10 cellular contexts compared by ENCODE assay signal in genomic region chr6:42137192-42137753, GRCh38. TPM values are rescaled to one million over a fixed set of nuclear protein-coding genes. Genes with fewer than 3 reads are reported as not detected.
DNase-seq lines count a peak whose midpoint lies in the region; ATAC-seq, FAIRE-seq and TF ChIP-seq lines count a peak whose summit lies in the region.
"Had no signal": no experiment of that assay in that cellular context is flagged by ENCODE, and none has a peak within 500 bp of the region (broad histone marks: within the 10 kb centered on the region; RNA-seq: fewer than 3 reads in every experiment).

No MANE protein-coding gene starts in this region.

- no peak for FAIRE-seq in endothelial cell of umbilical vein (lab: Jason Lieb, UNC)

- peak overlapping the region; percentile 68 for H3K4me3 Mint-ChIP-seq in CD8-positive, alpha-beta T cell
- H3K4me3 Mint-ChIP-seq in neural progenitor cell = peak overlapping the region; percentile 33

- no peaks in the 10 kb centered on the region for H3K36me3 ChIP-seq in CD8-positive, alpha-beta T cell (ENCODE audit: insufficient read depth, low read length)
- H3K36me3 ChIP-seq in PC-9 (ENCODE audit: low read depth) (peaks cover 6% of the 10 kb centered on the region; the same call in 1 of the 2 replicates), endothelial cell of umbilical vein (ENCODE audit: control insufficient read depth in 2 of 2, extremely low read depth in 1 of 2, insufficient read depth in 2 of 2, low read length in 2 of 2) (no peaks in the 10 kb centered on the region), neural progenitor cell (no peaks in the 10 kb centered on the region), ascending aorta (no peaks in the 10 kb centered on the region)

- BruUV-seq in PC-9 (replicated peaks; lab: Mats Ljungman, UMichigan) = TSS peak; percentile 72
- BruUV-seq in endothelial cell of umbilical vein (replicated peaks; lab: Mats Ljungman, UMichigan) = no TSS peak

- DNase-seq in CD8-positive, alpha-beta T cell = no peak
- DNase-seq in PC-9 = peak in 1 of 2 experiments; percentile 71
- DNase-seq in endothelial cell of umbilical vein (ENCODE audit: low read depth, low spot score) = peak; percentile 57
- DNase-seq in neural progenitor cell (ENCODE audit: low spot score) = no peak
- no peak for DNase-seq in T-helper 1 cell
- DNase-seq in T-helper 2 cell = no peak
- DNase-seq in ascending aorta (ENCODE audit: low spot score in 2 of 2) = no peak
- DNase-seq: COR-L47; naive thymus-derived CD4-positive, alpha-beta T cell had no signal

- H3K9ac ChIP-seq in endothelial cell of umbilical vein (replicated peaks; ENCODE audit: extremely low read depth, insufficient read depth, low read length) = no peak overlapping the region
- H3K9ac ChIP-seq in neural progenitor cell = no peak overlapping the region

- POLR2A ChIA-PET in CD8-positive, alpha-beta T cell (lab: Charles Lee) = interaction anchor here (0.7 kb wide), 1 partner anchor 263 kb away, joined by 3 read pairs; no protein-coding TSS in a partner anchor
- POLR2A ChIA-PET in PC-9 (lab: Charles Lee; ENCODE audit: unreplicated experiment) = interaction anchor here (0.5 to 2.0 kb wide), 7 partner anchors 12 to 983 kb away, joined by 3 to 55 read pairs (median 8); partner anchors contain the start of gene CUL7
- POLR2A ChIA-PET in endothelial cell of umbilical vein (lab: Charles Lee) = no interaction called here

- H2AFZ ChIP-seq in PC-9 (no peak overlapping the region), endothelial cell of umbilical vein (ENCODE audit: low read depth, low read length) (peak overlapping the region; percentile 41), neural progenitor cell (replicated peaks) (no peak overlapping the region)

- H3K27me3 ChIP-seq in CD8-positive, alpha-beta T cell (ENCODE audit: insufficient read depth, low read length) = peaks cover 4% of the 10 kb centered on the region
- H3K27me3 ChIP-seq in PC-9 (ENCODE audit: insufficient read depth, low read depth) = no peaks in the 10 kb centered on the region
- peaks cover 0 to 2% of the 10 kb centered on the region in 2 experiments for H3K27me3 ChIP-seq in endothelial cell of umbilical vein (ENCODE audit: control insufficient read depth in 2 of 2, insufficient read depth in 2 of 2, low read length in 2 of 2)
- peaks cover 37% of the 10 kb centered on the region for H3K27me3 ChIP-seq in neural progenitor cell
- no peaks in the 10 kb centered on the region for H3K27me3 ChIP-seq in ascending aorta

- no peak overlapping the region for H3K27ac Mint-ChIP-seq in CD8-positive, alpha-beta T cell
- peak overlapping the region; percentile 95 for H3K27ac Mint-ChIP-seq in neural progenitor cell

- H3F3A ChIP-seq in PC-9 (ENCODE audit: insufficient read depth, low read depth) (peaks cover 46% of the 10 kb centered on the region), neural progenitor cell (ENCODE audit: low read depth) (peaks cover 66% of the 10 kb centered on the region)

- H3K9me3 Mint-ChIP-seq in CD8-positive, alpha-beta T cell = no peaks in the 10 kb centered on the region
- no peaks in the 10 kb centered on the region for H3K9me3 Mint-ChIP-seq in neural progenitor cell
- H3K9me3 Mint-ChIP-seq: naive thymus-derived CD4-positive, alpha-beta T cell had no signal

- TF ChIP-seq CTCF in CD8-positive, alpha-beta T cell (IDR thresholded peaks at IDR 0.05) = no peak
- TF ChIP-seq CTCF in PC-9 (conservative IDR thresholded peaks at IDR 0.05) (no peak), endothelial cell of umbilical vein (IDR thresholded peaks at IDR 0.05; ENCODE audit: extremely low read depth in 1 of 2, insufficient read depth in 1 of 2, low read depth in 1 of 2, low read length in 2 of 2) (no peak), neural progenitor cell (IDR thresholded peaks at IDR 0.05) (no peak), ascending aorta (IDR thresholded peaks at IDR 0.05) (no peak)

- intact Hi-C loops in CD8-positive, alpha-beta T cell (cut with DNase I, micrococcal nuclease) = loop anchor here in 1 of 2 experiments (1.0 kb wide), 1 partner anchor 28 kb away; no protein-coding TSS in a partner anchor
- intact Hi-C loops in PC-9 (cut with micrococcal nuclease; ENCODE audit: unreplicated experiment) = loop anchor here (1.0 kb wide), 2 partner anchors 15 to 19 kb away; no protein-coding TSS in a partner anchor
- intact Hi-C loops in endothelial cell of umbilical vein (cut with micrococcal nuclease) = no loop called here
- intact Hi-C loops in ascending aorta (cut with DNase I) = no loop called here

- CTCF ChIA-PET in CD8-positive, alpha-beta T cell (lab: Charles Lee) = interaction anchor here (1.0 to 1.7 kb wide), 2 partner anchors 33 to 410 kb away, joined by 3 to 5 read pairs; no protein-coding TSS in a partner anchor
- CTCF ChIA-PET in PC-9 (lab: Charles Lee) (interaction anchor here (0.5 to 1.8 kb wide), 5 partner anchors 19 to 648 kb away, joined by 3 to 7 read pairs (median 6); partner anchors contain the start of gene FRS3), endothelial cell of umbilical vein (lab: Charles Lee) (interaction anchor here (0.7 to 2.1 kb wide), 13 partner anchors 9 to 410 kb away, joined by 3 to 10 read pairs (median 4); no protein-coding TSS in a partner anchor)

- peaks cover 6% of the 10 kb centered on the region for H3K27me3 Mint-ChIP-seq in CD8-positive, alpha-beta T cell (ENCODE audit: low read depth)
- H3K27me3 Mint-ChIP-seq in neural progenitor cell (ENCODE audit: insufficient read depth, low read depth) = peaks cover 7% of the 10 kb centered on the region

- no peaks in the 10 kb centered on the region for H3K9me2 ChIP-seq in PC-9 (ENCODE audit: insufficient read depth)

- no peak overlapping the region for H3K4me3 ChIP-seq in CD8-positive, alpha-beta T cell (ENCODE audit: low read depth, low read length)
- H3K4me3 ChIP-seq in PC-9 (peak overlapping the region; percentile 43; the same call in 1 of the 2 replicates), endothelial cell of umbilical vein (replicated peaks in 1 of 3; ENCODE audit: insufficient read depth in 1 of 3, low read depth in 1 of 3, low read length in 3 of 3) (no peak overlapping the region), neural progenitor cell (peak overlapping the region; percentile 26), ascending aorta (no peak overlapping the region)

- no peaks in the 10 kb centered on the region for H3K36me3 Mint-ChIP-seq in CD8-positive, alpha-beta T cell
- H3K36me3 Mint-ChIP-seq in neural progenitor cell = no peaks in the 10 kb centered on the region
- H3K36me3 Mint-ChIP-seq: naive thymus-derived CD4-positive, alpha-beta T cell had no signal

- TF ChIP-seq POLR2A in endothelial cell of umbilical vein (IDR thresholded peaks at IDR 0.05; ENCODE audit: low read depth, low read length) = no peak

- H3K9me3 ChIP-seq in CD8-positive, alpha-beta T cell (ENCODE audit: low read length) = no peaks in the 10 kb centered on the region
- H3K9me3 ChIP-seq in PC-9 (ENCODE audit: insufficient read depth, low read depth) = no peaks in the 10 kb centered on the region
- H3K9me3 ChIP-seq in endothelial cell of umbilical vein (replicated peaks; ENCODE audit: control insufficient read depth, insufficient read depth, low read length) = no peaks in the 10 kb centered on the region
- no peaks in the 10 kb centered on the region for H3K9me3 ChIP-seq in neural progenitor cell (ENCODE audit: low read depth)
- no peaks in the 10 kb centered on the region for H3K9me3 ChIP-seq in ascending aorta

- ATAC-seq in CD8-positive, alpha-beta T cell = no peak
- ATAC-seq in GM19452 (IDR thresholded peaks at IDR 0.05; ENCODE audit: unreplicated experiment) = no peak

- dilution Hi-C loops in endothelial cell of umbilical vein (cut with MboI; ENCODE audit: extremely low pct_ligation_motif_present, low sequenced_read_pairs) = no loop called here

- peaks cover 7% of the 10 kb centered on the region for H3K4me1 ChIP-seq in CD8-positive, alpha-beta T cell (ENCODE audit: insufficient read depth, low read length)
- H3K4me1 ChIP-seq in PC-9 (replicated peaks; ENCODE audit: insufficient read depth) (peaks cover 70% of the 10 kb centered on the region), endothelial cell of umbilical vein (ENCODE audit: control insufficient read depth, extremely low read depth, insufficient read depth, low read length) (peaks cover 17% of the 10 kb centered on the region), neural progenitor cell (peaks cover 52% of the 10 kb centered on the region), ascending aorta (peaks cover 0 to 4% of the 10 kb centered on the region in 2 donors)

- peaks cover 9% of the 10 kb centered on the region for H3K4me1 Mint-ChIP-seq in CD8-positive, alpha-beta T cell (ENCODE audit: low read depth)
- H3K4me1 Mint-ChIP-seq in neural progenitor cell = peaks cover 60% of the 10 kb centered on the region

- H4K20me1 ChIP-seq in PC-9 (ENCODE audit: insufficient read depth) (peaks cover 27% of the 10 kb centered on the region; the same call in 1 of the 2 replicates), endothelial cell of umbilical vein (replicated peaks; ENCODE audit: control insufficient read depth, extremely low read depth, insufficient read depth, low read length) (no peaks in the 10 kb centered on the region), neural progenitor cell (ENCODE audit: low read depth) (peaks cover 17% of the 10 kb centered on the region)

- peaks cover 84% of the 10 kb centered on the region for H3K79me2 ChIP-seq in PC-9 (ENCODE audit: low read depth)
- no peaks in the 10 kb centered on the region for H3K79me2 ChIP-seq in endothelial cell of umbilical vein (ENCODE audit: control insufficient read depth, insufficient read depth, low read length)
- peaks cover 25% of the 10 kb centered on the region for H3K79me2 ChIP-seq in neural progenitor cell (ENCODE audit: low read depth)

- H3K9me1 ChIP-seq in endothelial cell of umbilical vein (replicated peaks; ENCODE audit: control insufficient read depth, extremely low read depth, insufficient read depth, low read length) = no peaks in the 10 kb centered on the region

- H3K4me2 ChIP-seq in PC-9 (peak overlapping the region; percentile 80), endothelial cell of umbilical vein (ENCODE audit: insufficient read depth, low read length) (no peak overlapping the region), neural progenitor cell (peak overlapping the region; percentile 67)

- H3K27ac ChIP-seq in CD8-positive, alpha-beta T cell (ENCODE audit: low read depth, low read length) = no peak overlapping the region
- H3K27ac ChIP-seq in PC-9 (peak overlapping the region; percentile 98), endothelial cell of umbilical vein (ENCODE audit: insufficient read depth, low read depth, low read length) (peak overlapping the region; percentile 23), neural progenitor cell (peak overlapping the region; percentile 17), ascending aorta (no peak overlapping the region)

RNA-seq across cellular contexts. Expression of gene C6orf132, which starts 5.1 kb away (rescaled TPM):
- total RNA-seq in CD8-positive, alpha-beta T cell = under 1 TPM; 0.05 to 0.06 TPM
- total RNA-seq in PC-9 (2021) (49.8 and 53.9 TPM in 2 replicates), endothelial cell of umbilical vein (0.07 and 0.71 TPM in 2 replicates), neural progenitor cell (ENCODE audit: low replicate concordance) (1.2 and 1.8 TPM in 2 replicates), ascending aorta (1.3 TPM)
- 0.15 and 0.54 TPM in 2 replicates for polyA plus RNA-seq in endothelial cell of umbilical vein
- 0.10 and 0.32 TPM in 2 replicates for polyA plus RNA-seq in endothelial cell of umbilical vein (2011; cell fraction: cytosol; rRNA removed)
- 0.21 TPM in 1 of 2 replicates, not detected in the other for polyA plus RNA-seq in endothelial cell of umbilical vein (2011; cell fraction: nucleus; rRNA removed)
- 0.28 and 0.78 TPM in 2 replicates for polyA plus RNA-seq in endothelial cell of umbilical vein (2012)
- not detected in 2 replicates for polyA minus RNA-seq in endothelial cell of umbilical vein
- not detected for polyA minus RNA-seq in endothelial cell of umbilical vein (2011; cell fraction: cytosol; rRNA and poly(A)+ RNA removed)
- 0.58 TPM in 1 of 2 replicates, not detected in the other for polyA minus RNA-seq in endothelial cell of umbilical vein (2011; cell fraction: nucleus; rRNA and poly(A)+ RNA removed)
- polyA plus RNA-seq: naive thymus-derived CD4-positive, alpha-beta T cell had no signal

RNA-seq across cellular contexts. Expression of gene GUCA1A, which starts 35.9 kb away (rescaled TPM):
- total RNA-seq in CD8-positive, alpha-beta T cell = not detected
- total RNA-seq in PC-9 (2021) = not detected in 2 replicates
- 0.22 TPM in 1 of 2 replicates, not detected in the other for total RNA-seq in endothelial cell of umbilical vein
- polyA plus RNA-seq in endothelial cell of umbilical vein = 0.04 and 0.21 TPM in 2 replicates
- 0.12 and 0.13 TPM in 2 replicates for polyA plus RNA-seq in endothelial cell of umbilical vein (2011; cell fraction: cytosol; rRNA removed)
- polyA plus RNA-seq in endothelial cell of umbilical vein (2011; cell fraction: nucleus; rRNA removed) = 0.09 TPM in 1 of 2 replicates, not detected in the other
- polyA plus RNA-seq in endothelial cell of umbilical vein (2012) = not detected in 2 replicates
- 0.28 TPM in 1 of 2 replicates, not detected in the other for polyA minus RNA-seq in endothelial cell of umbilical vein
- not detected for polyA minus RNA-seq in endothelial cell of umbilical vein (2011; cell fraction: cytosol; rRNA and poly(A)+ RNA removed)
- polyA minus RNA-seq in endothelial cell of umbilical vein (2011; cell fraction: nucleus; rRNA and poly(A)+ RNA removed) = not detected in 2 replicates
- total RNA-seq in neural progenitor cell (ENCODE audit: low replicate concordance) = 1.9 and 3.4 TPM in 2 replicates
- 0.21 TPM for total RNA-seq in ascending aorta
- total RNA-seq: naive thymus-derived CD4-positive, alpha-beta T cell had no signal
- polyA plus RNA-seq: naive thymus-derived CD4-positive, alpha-beta T cell had no signal

RNA-seq across cellular contexts. Expression of gene GUCA1B, which starts 57.5 kb away (rescaled TPM):
- total RNA-seq in CD8-positive, alpha-beta T cell = 1 to 10 TPM; 1.2 to 2.2 TPM
- total RNA-seq in PC-9 (2021) = 1.1 and 2.5 TPM in 2 replicates
- total RNA-seq in endothelial cell of umbilical vein = 0.60 and 1.1 TPM in 2 replicates
- 0.19 TPM in 1 of 2 replicates, not detected in the other for polyA plus RNA-seq in endothelial cell of umbilical vein
- 0.24 and 0.31 TPM in 2 replicates for polyA plus RNA-seq in endothelial cell of umbilical vein (2011; cell fraction: cytosol; rRNA removed)
- 0.42 and 0.46 TPM in 2 replicates for polyA plus RNA-seq in endothelial cell of umbilical vein (2011; cell fraction: nucleus; rRNA removed)
- polyA plus RNA-seq in endothelial cell of umbilical vein (2012) = 0.38 TPM in 1 of 2 replicates, not detected in the other
- 0.17 TPM in 1 of 2 replicates, not detected in the other for polyA minus RNA-seq in endothelial cell of umbilical vein
- polyA minus RNA-seq in endothelial cell of umbilical vein (2011; cell fraction: cytosol; rRNA and poly(A)+ RNA removed) = not detected
- not detected in 2 replicates for polyA minus RNA-seq in endothelial cell of umbilical vein (2011; cell fraction: nucleus; rRNA and poly(A)+ RNA removed)
- total RNA-seq in neural progenitor cell (ENCODE audit: low replicate concordance) = 0.22 and 1.2 TPM in 2 replicates
- 0.64 TPM for total RNA-seq in ascending aorta

Comparison
In these comparisons a context has a peak if more than half of its experiments do, and no peak if none do; other contexts are left out.
1. H3K27ac ChIP-seq: peak in PC-9 (single experiment), endothelial cell of umbilical vein (single experiment) and neural progenitor cell (single experiment); none in CD8-positive, alpha-beta T cell (single experiment) and ascending aorta (0 of 2).
2. H3K4me3 ChIP-seq: peak in PC-9 (single experiment) and neural progenitor cell (single experiment); none in CD8-positive, alpha-beta T cell (single experiment), endothelial cell of umbilical vein (0 of 3) and ascending aorta (0 of 2).
3. RNA of gene C6orf132, which starts 5.1 kb away (total RNA-seq): 49.8 to 53.9 TPM in PC-9; 1.2 to 1.8 TPM in neural progenitor cell, 1.3 TPM in ascending aorta (single experiment), 0.07 to 0.71 TPM in endothelial cell of umbilical vein and 0.05 to 0.06 TPM in CD8-positive, alpha-beta T cell; every median in the first group is over 10 times any median in the second.